ENCODE assay signal across 7 cellular contexts in the genomic region with DNA sequence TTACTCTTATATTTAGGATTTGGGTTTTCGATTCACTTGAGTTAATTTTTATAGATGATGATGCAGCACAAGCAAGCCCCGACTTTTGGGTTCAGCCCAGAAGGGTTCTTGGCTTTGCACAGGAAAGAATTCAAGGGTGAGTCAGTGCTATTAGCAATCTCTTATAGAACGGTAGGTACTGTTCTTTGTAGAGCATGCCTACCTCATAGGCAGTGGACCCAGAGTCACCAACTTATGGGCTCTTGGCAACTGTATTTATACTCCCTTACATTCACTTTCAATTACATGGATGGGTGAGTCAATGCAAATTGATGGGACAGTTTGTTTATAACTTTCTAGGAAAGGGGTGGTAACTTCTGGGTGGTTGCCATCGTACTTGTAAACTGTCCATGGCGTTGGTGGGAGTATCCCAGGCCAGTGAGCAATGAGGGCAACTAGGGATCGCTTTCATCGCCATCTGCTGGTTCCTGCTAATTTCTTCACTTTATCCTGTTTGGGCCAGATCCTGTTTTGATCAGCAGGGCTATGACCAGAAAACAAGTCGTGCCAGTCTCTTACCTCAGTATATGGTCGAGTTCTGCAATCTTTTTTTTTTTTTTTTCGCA.
A peak's percentile ranks its signal among the peaks of the same experiment; 100 is the strongest.
DNase-seq lines count a peak whose midpoint lies in the region; ATAC-seq, FAIRE-seq and TF ChIP-seq lines count a peak whose summit lies in the region.

No MANE protein-coding gene starts in this region.

- FAIRE-seq in GM12891 (lab: Jason Lieb, UNC) = peak; percentile 13

- no peak overlapping the region for H3K4me3 ChIP-seq in astrocyte of the cerebellum (ENCODE audit: low read depth, low read length)
- no peak overlapping the region for H3K4me3 ChIP-seq in lower leg skin (ENCODE audit: low read depth, poor library complexity, severe bottlenecking)

- TF ChIP-seq CTCF in astrocyte of the cerebellum (IDR thresholded peaks at IDR 0.05; ENCODE audit: low read depth, low read length, missing control alignments) = peak; percentile 55
- no peak for TF ChIP-seq CTCF in lower leg skin (IDR thresholded peaks at IDR 0.05)

- in situ Hi-C loops in astrocyte of the cerebellum (cut with HindIII; ENCODE audit: low sequenced_read_pairs) = no loop called here

- WGBS in lower leg skin, 2 donors = 54 to 59% methylated on average over 10 of the region's 10 CpGs

- ATAC-seq in GM19397 (IDR thresholded peaks at IDR 0.05; ENCODE audit: unreplicated experiment) = no peak

- no peak for TF ChIP-seq POLR2A in GM12891 (IDR thresholded peaks at IDR 0.05; ENCODE audit: low read depth, low read length)
- TF ChIP-seq POLR2A in lower leg skin (IDR thresholded peaks at IDR 0.05) = no peak

- DNase-seq in GM12891 (ENCODE audit: insufficient read length, low spot score) (no peak), KG1 (lab: John Stamatoyannopoulos, UW) (peak; percentile 5), astrocyte of the cerebellum (ENCODE audit: low read depth) (peak; percentile 16), mucosa of gallbladder (ENCODE audit: low spot score) (peak; percentile 45), GOT3 (lab: John Stamatoyannopoulos, UW) (no peak), lower leg skin (ENCODE audit: low spot score in 2 of 2) (no peak)

- intact Hi-C loops in lower leg skin (cut with DNase I; ENCODE audit: low total_unique reads) = no loop called here

TF ChIP-seq in GM12891, 5 proteins besides CTCF, POLR2A, EP300 and RAD21:
- no peak for TF ChIP-seq TAF1 (IDR thresholded peaks at IDR 0.05; ENCODE audit: low read depth, low read length)
- TF ChIP-seq SPI1 (IDR thresholded peaks at IDR 0.05; ENCODE audit: low read depth, low read length) = no peak
- TF ChIP-seq PAX5 (IDR thresholded peaks at IDR 0.05; ENCODE audit: insufficient read depth, low read length, severe bottlenecking) = no peak
- TF ChIP-seq POU2F2 (IDR thresholded peaks at IDR 0.05; ENCODE audit: low read depth, low read length) = no peak
- TF ChIP-seq POLR2AphosphoS5 (IDR thresholded peaks at IDR 0.05; ENCODE audit: low read depth, low read length) = no peak

Comparison
In these comparisons a context has a peak if more than half of its experiments do, and no peak if none do; other contexts are left out.
1. DNase-seq: peak in KG1 (single experiment), astrocyte of the cerebellum (single experiment) and mucosa of gallbladder (single experiment); none in GM12891 (single experiment), GOT3 (single experiment) and lower leg skin (0 of 2).